Comparison of ENCODE assay signal across 18 cellular contexts in the genomic region with DNA sequence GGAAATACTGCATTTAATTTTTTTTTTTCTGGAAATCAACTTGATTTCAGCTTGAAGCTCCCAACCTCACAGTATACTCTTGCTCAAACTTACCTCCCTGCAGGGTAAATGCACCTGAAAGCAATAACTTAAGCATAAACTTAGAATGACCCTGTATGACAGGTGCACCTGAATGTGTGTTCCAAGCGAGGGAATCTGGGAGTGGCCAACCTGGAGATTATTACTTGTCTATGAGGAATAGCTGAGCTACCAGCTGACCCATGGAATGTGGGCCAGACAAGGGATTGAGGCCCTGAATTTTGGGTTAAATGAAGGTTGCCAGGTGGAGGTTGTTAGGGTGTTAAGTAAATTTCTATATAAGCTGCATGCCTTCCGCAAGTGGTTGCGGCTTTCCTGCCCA.
DNase-seq lines count a peak whose midpoint lies in the region; ATAC-seq and TF ChIP-seq lines count a peak whose summit lies in the region.
"Had no signal": no experiment of that assay in that cellular context is flagged by ENCODE, and none has a peak within 500 bp of the region (broad histone marks: within the 10 kb centered on the region; RNA-seq: fewer than 3 reads in every experiment).

No MANE protein-coding gene starts in this region.

- H3K4me1 Mint-ChIP-seq in MCF 10A (ENCODE audit: insufficient read depth, unreplicated experiment), result peaks cover 35% of the 10 kb centered on the region
- H3K4me1 Mint-ChIP-seq in type B pancreatic cell (ENCODE audit: unreplicated experiment), result no peaks in the 10 kb centered on the region
- H3K4me1 Mint-ChIP-seq: CD4-positive, alpha-beta memory T cell had no signal

- H3K27ac Mint-ChIP-seq in MCF 10A (ENCODE audit: low read depth, unreplicated experiment), result peak overlapping the region; percentile 72
- peak overlapping the region; percentile 94 for H3K27ac Mint-ChIP-seq in type B pancreatic cell
- H3K27ac Mint-ChIP-seq: CD4-positive, alpha-beta memory T cell had no signal

- dilution Hi-C loops in mammary epithelial cell (cut with HindIII; ENCODE audit: low sequenced_read_pairs), result no loop called here

- 71% methylated on average over 3 of the region's 3 CpGs for WGBS in mammary epithelial cell (ENCODE audit: low coverage, missing lambda C conversion rate)
- WGBS in gastroesophageal sphincter (ENCODE audit: low coverage in 1 of 2), 2 donors, result 93% methylated on average over 2 of the region's 3 CpGs; no CpG with 5 or more reads in 1 of the 2 donors
- WGBS in prostate gland, result 74% methylated on average over 3 of the region's 3 CpGs

- intact Hi-C loops in MCF 10A (cut with micrococcal nuclease), result no loop called here
- intact Hi-C loops in mammary epithelial cell (cut with micrococcal nuclease), result no loop called here
- intact Hi-C loops in prostate gland (cut with DNase I), result no loop called here
- intact Hi-C loops in head of caudate nucleus (cut with DNase I), result no loop called here

- no peak for TF ChIP-seq CTCF in MCF 10A (IDR thresholded peaks at IDR 0.05; ENCODE audit: unreplicated experiment)
- no peak for TF ChIP-seq CTCF in mammary epithelial cell (conservative IDR thresholded peaks at IDR 0.05 in 1 of 2, IDR thresholded peaks at IDR 0.05 in 1 of 2; ENCODE audit: extremely low read depth in 1 of 2, insufficient read depth in 1 of 2, low read depth in 1 of 2, low read length in 2 of 2)
- no peak for TF ChIP-seq CTCF in gastroesophageal sphincter (IDR thresholded peaks at IDR 0.05)
- no peak for TF ChIP-seq CTCF in prostate gland (IDR thresholded peaks at IDR 0.05)
- TF ChIP-seq CTCF in type B pancreatic cell (conservative IDR thresholded peaks at IDR 0.05), result no peak

- H3K27me3 Mint-ChIP-seq in MCF 10A (ENCODE audit: insufficient read depth, unreplicated experiment) (no peaks in the 10 kb centered on the region), type B pancreatic cell (no peaks in the 10 kb centered on the region)
- H3K27me3 Mint-ChIP-seq: CD4-positive, alpha-beta memory T cell had no signal

- H3K36me3 Mint-ChIP-seq in MCF 10A (ENCODE audit: insufficient read depth, unreplicated experiment), result peaks cover 7% of the 10 kb centered on the region
- H3K36me3 Mint-ChIP-seq in type B pancreatic cell, result no peaks in the 10 kb centered on the region

- H3K4me3 Mint-ChIP-seq in MCF 10A (ENCODE audit: unreplicated experiment) (no peak overlapping the region), type B pancreatic cell (peak overlapping the region; percentile 43)
- H3K4me3 Mint-ChIP-seq: CD4-positive, alpha-beta memory T cell had no signal

- peaks cover 16% of the 10 kb centered on the region for H3K4me1 ChIP-seq in mammary epithelial cell (ENCODE audit: insufficient read depth, low read length)
- H3K4me1 ChIP-seq in gastroesophageal sphincter, result peaks cover 0 to 54% (median 22%) of the 10 kb centered on the region in 3 donors
- H3K4me1 ChIP-seq in prostate gland (replicated peaks), result peaks cover 13% of the 10 kb centered on the region
- H3K4me1 ChIP-seq: A549 had no signal

- no peak for TF ChIP-seq POLR2A in gastroesophageal sphincter (IDR thresholded peaks at IDR 0.05)
- no peak for TF ChIP-seq POLR2A in prostate gland (IDR thresholded peaks at IDR 0.05)

- no peak for TF ChIP-seq EP300 in gastroesophageal sphincter (IDR thresholded peaks at IDR 0.05)

- DNase-seq in MCF 10A (ENCODE audit: unreplicated experiment) (no peak), mammary epithelial cell (no peak), prostate gland (ENCODE audit: low spot score) (no peak), type B pancreatic cell (ENCODE audit: extremely low spot score, unreplicated experiment) (no peak), head of caudate nucleus (no peak), COLO829 (ENCODE audit: low spot score) (no peak)
- DNase-seq in activated T-cell treated with anti-CD3 and anti-CD28 coated beads, Interleukin-2, amount 50 U/mL, for 1 hour, result no peak
- DNase-seq: CD4-positive, alpha-beta memory T cell; DMS79 treated with DMSO at 0.1 percent for 48 hours; MV-4-11; NCI-H187; NCI-H2227 treated with DMSO at 0.1 percent for 48 hours; NCI-H526; Peyer's patch had no signal

- H2AFZ ChIP-seq in mammary epithelial cell (ENCODE audit: low read depth, low read length), result no peak overlapping the region

- H3K27ac ChIP-seq in mammary epithelial cell (ENCODE audit: insufficient read depth, low read depth, low read length) (no peak overlapping the region), gastroesophageal sphincter (peak overlapping the region in 3 of 4 donors; percentile 47 to 79 (median 77)), prostate gland (peak overlapping the region; percentile 79 to 84)
- H3K27ac ChIP-seq: A549 had no signal

- in situ Hi-C loops in mammary epithelial cell (cut with MboI; ENCODE audit: low sequenced_read_pairs in 2 of 2), result no loop called here

- H3K9me3 ChIP-seq in mammary epithelial cell (replicated peaks; ENCODE audit: insufficient read depth, low read length) (no peaks in the 10 kb centered on the region), gastroesophageal sphincter (peaks cover 0 to 10% (median 0%) of the 10 kb centered on the region in 3 donors), prostate gland (no peaks in the 10 kb centered on the region)
- H3K9me3 ChIP-seq: A549 had no signal

- BruUV-seq in MCF 10A (replicated peaks; lab: Mats Ljungman, UMichigan) (no TSS peak), mammary epithelial cell (replicated peaks; lab: Mats Ljungman, UMichigan) (no TSS peak)

- no peak overlapping the region for H3K4me2 ChIP-seq in mammary epithelial cell (ENCODE audit: insufficient read depth, low read depth, low read length)
- H3K4me2 ChIP-seq: A549 had no signal

- no peak overlapping the region for H3K9ac ChIP-seq in mammary epithelial cell (ENCODE audit: insufficient read depth, low read length)

- POLR2A ChIA-PET in MCF 10A (lab: Yijun Ruan, JAX), result interaction anchor here (0.6 to 1.1 kb wide), 2 partner anchors 10 to 95 kb away, joined by 3 to 6 read pairs; no protein-coding TSS in a partner anchor

- no peaks in the 10 kb centered on the region for H4K20me1 ChIP-seq in mammary epithelial cell (ENCODE audit: insufficient read depth, low read length)

- no peak for ATAC-seq in gastroesophageal sphincter
- ATAC-seq: A549, K562, Right ventricle myocardium inferior had no signal

- H3K36me3 ChIP-seq in mammary epithelial cell (ENCODE audit: insufficient read depth, low read length) (no peaks in the 10 kb centered on the region), gastroesophageal sphincter (no peaks in the 10 kb centered on the region), prostate gland (no peaks in the 10 kb centered on the region)
- H3K36me3 ChIP-seq: Peyer's patch had no signal

- CTCF ChIA-PET in MCF 10A (lab: Yijun Ruan, JAX) (interaction anchor here (0.6 to 3.6 kb wide), 6 partner anchors 9 to 1933 kb away, joined by 3 to 45 read pairs (median 4); no protein-coding TSS in a partner anchor), mammary epithelial cell (lab: Charles Lee; ENCODE audit: low non-redundant PET) (no interaction called here)

- no peaks in the 10 kb centered on the region for H3K79me2 ChIP-seq in mammary epithelial cell (ENCODE audit: insufficient read depth, low read length)

- H3K4me3 ChIP-seq in mammary epithelial cell (replicated peaks in 1 of 3; ENCODE audit: insufficient read depth in 1 of 3, low read depth in 2 of 3, low read length in 3 of 3) (no peak overlapping the region), gastroesophageal sphincter (no peak overlapping the region), prostate gland (no peak overlapping the region)
- H3K4me3 ChIP-seq: A549, K562, Peyer's patch had no signal

- H3K27me3 ChIP-seq in mammary epithelial cell (ENCODE audit: insufficient read depth, low read length) (no peaks in the 10 kb centered on the region), gastroesophageal sphincter (no peaks in the 10 kb centered on the region), prostate gland (replicated peaks; ENCODE audit: insufficient read depth) (no peaks in the 10 kb centered on the region)
- H3K27me3 ChIP-seq: Peyer's patch had no signal

- H3K9me3 Mint-ChIP-seq in MCF 10A (ENCODE audit: unreplicated experiment) (no peaks in the 10 kb centered on the region), type B pancreatic cell (peaks cover 13% of the 10 kb centered on the region)
